In the genomic region with DNA sequence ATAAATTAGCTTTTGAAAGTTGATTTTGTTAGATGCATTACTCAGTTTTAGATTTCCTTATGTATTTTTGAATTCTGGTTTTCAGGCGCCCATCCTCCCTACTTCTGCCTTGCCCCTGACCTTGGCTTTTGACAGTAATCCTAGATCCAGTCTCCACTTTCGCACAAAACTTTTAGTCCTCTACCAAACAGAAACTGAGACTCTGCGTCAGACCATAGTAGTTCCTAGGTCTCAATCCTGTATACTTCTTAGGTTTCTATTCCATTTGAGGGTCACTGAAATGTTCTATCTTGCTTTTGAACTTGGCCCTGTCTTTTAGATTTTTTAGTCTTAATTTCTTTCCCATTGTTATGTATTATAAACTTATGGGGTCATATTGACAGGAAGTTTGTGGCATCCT, we compare ENCODE assay signal across 36 cellular contexts.
"Had no signal": no experiment of that assay in that cellular context is flagged by ENCODE, and none has a peak within 500 bp of the region (broad histone marks: within the 10 kb centered on the region; RNA-seq: fewer than 3 reads in every experiment).

No MANE protein-coding gene starts in this region.

- H3K27ac ChIP-seq: adrenal gland, ascending aorta, body of pancreas, brain microvascular endothelial cell, breast epithelium, cardiac muscle cell had no signal

- H3K27ac Mint-ChIP-seq: activated naive CD4-positive, alpha-beta T cell treated with anti-CD3 and anti-CD28 coated beads for 36 hours; activated naive CD4-positive, alpha-beta T cell treated with anti-CD3 and anti-CD28 coated beads, Interleukin-2, amount 10 ng/mL, durations not matched to agents 7 days and 5 days; activated naive CD4-positive, alpha-beta T cell treated with anti-CD3 and anti-CD28 coated beads, Interleukin-2, amount 50 U/mL, for 24 hours; activated naive CD4-positive, alpha-beta T cell treated with anti-CD3 and anti-CD28 coated beads, Interleukin-2, amount 50 U/mL, for 72 hours; activated naive CD8-positive, alpha-beta T cell; activated naive CD8-positive, alpha-beta T cell treated with anti-CD3 and anti-CD28 coated beads for 36 hours; activated naive CD8-positive, alpha-beta T cell treated with anti-CD3 and anti-CD28 coated beads, Interleukin-2, amount 10 ng/mL, durations not matched to agents 7 days and 5 days; activated naive CD8-positive, alpha-beta T cell treated with anti-CD3 and anti-CD28 coated beads, Interleukin-2, amount 50 U/mL, for 24 hours; activated T-cell treated with anti-CD3 and anti-CD28 coated beads, Interleukin-2, amount 50 U/mL, for 72 hours; activated T-helper 1 cell treated with anti-CD3 and anti-CD28 coated beads, Interleukin-12 subunit alpha, Interleukin-12 subunit beta, Interleukin-2, Interleukin-4 antibody, amounts not matched to agents 30 ng/mL and 10 ng/mL and 1 ng/mL, durations not matched to agents 14 hours and 24 hours and 36 hours; activated T-helper 17 cell treated with anti-CD3 and anti-CD28 coated beads, Interleukin-2, amount 50 U/mL, for 72 hours; activated T-helper 2 cell treated with anti-CD3 and anti-CD28 coated beads, Interferon-gamma antibody, Interleukin-2, Interleukin-4, amounts not matched to agents 10 μg/mL and 5 μg/mL and 100 μg/mL, durations not matched to agents 14 hours and 24 hours and 36 hours; brain had no signal

- H3K4me1 Mint-ChIP-seq: activated naive CD4-positive, alpha-beta T cell treated with anti-CD3 and anti-CD28 coated beads, Interleukin-2, amount 10 ng/mL, durations not matched to agents 7 days and 5 days; activated naive CD4-positive, alpha-beta T cell treated with anti-CD3 and anti-CD28 coated beads, Interleukin-2, amount 50 U/mL, for 24 hours; activated naive CD8-positive, alpha-beta T cell treated with anti-CD3 and anti-CD28 coated beads for 36 hours; activated naive CD8-positive, alpha-beta T cell treated with anti-CD3 and anti-CD28 coated beads, Interleukin-2, amount 10 ng/mL, durations not matched to agents 7 days and 5 days; activated naive CD8-positive, alpha-beta T cell treated with anti-CD3 and anti-CD28 coated beads, Interleukin-2, amount 50 U/mL, for 24 hours; activated T-helper 17 cell treated with anti-CD3 and anti-CD28 coated beads, Interleukin-2, amount 50 U/mL, for 72 hours; central memory CD8-positive, alpha-beta T cell had no signal

- H3K27me3 Mint-ChIP-seq: activated naive CD4-positive, alpha-beta T cell treated with anti-CD3 and anti-CD28 coated beads, Interleukin-2, amount 10 ng/mL, durations not matched to agents 7 days and 5 days; activated naive CD4-positive, alpha-beta T cell treated with anti-CD3 and anti-CD28 coated beads, Interleukin-2, amount 50 U/mL, for 24 hours; activated naive CD8-positive, alpha-beta T cell; activated naive CD8-positive, alpha-beta T cell treated with anti-CD3 and anti-CD28 coated beads for 36 hours; activated naive CD8-positive, alpha-beta T cell treated with anti-CD3 and anti-CD28 coated beads, Interleukin-2, amount 10 ng/mL, durations not matched to agents 7 days and 5 days; activated naive CD8-positive, alpha-beta T cell treated with anti-CD3 and anti-CD28 coated beads, Interleukin-2, amount 50 U/mL, for 24 hours; activated T-helper 17 cell treated with anti-CD3 and anti-CD28 coated beads, Interleukin-2, amount 50 U/mL, for 72 hours; central memory CD8-positive, alpha-beta T cell had no signal

- H3K27me3 ChIP-seq: adrenal gland, ascending aorta, body of pancreas, brain microvascular endothelial cell, breast epithelium, cardiac muscle cell had no signal

- ATAC-seq: activated naive CD4-positive, alpha-beta T cell treated with anti-CD3 and anti-CD28 coated beads, Interleukin-2, amount 50 U/mL, for 72 hours; activated naive CD8-positive, alpha-beta T cell treated with anti-CD3 and anti-CD28 coated beads, Interleukin-2, amount 50 U/mL, for 24 hours; activated T-cell treated with anti-CD3 and anti-CD28 coated beads, Interleukin-2, amount 50 U/mL, for 4 hours; activated T-cell treated with anti-CD3 and anti-CD28 coated beads, Interleukin-2, amount 50 U/mL, for 72 hours; activated T-helper 17 cell treated with anti-CD3 and anti-CD28 coated beads, Interleukin-2, amount 50 U/mL, for 72 hours; body of pancreas had no signal

- H3K4me3 ChIP-seq: adrenal gland, ascending aorta, body of pancreas, breast epithelium, cardiac muscle cell had no signal

- H3K4me1 ChIP-seq: adrenal gland, ascending aorta, body of pancreas, breast epithelium had no signal

- H3K9me3 ChIP-seq: adrenal gland, ascending aorta, body of pancreas, breast epithelium had no signal

- H3K9me3 Mint-ChIP-seq: activated T-cell treated with anti-CD3 and anti-CD28 coated beads, Interleukin-2, amount 50 U/mL, for 4 hours had no signal

- H3K36me3 Mint-ChIP-seq: activated naive CD4-positive, alpha-beta T cell treated with anti-CD3 and anti-CD28 coated beads, Interleukin-2, amount 10 ng/mL, durations not matched to agents 7 days and 5 days; activated naive CD4-positive, alpha-beta T cell treated with anti-CD3 and anti-CD28 coated beads, Interleukin-2, amount 50 U/mL, for 24 hours; activated naive CD4-positive, alpha-beta T cell treated with anti-CD3 and anti-CD28 coated beads, Interleukin-2, amount 50 U/mL, for 72 hours; activated naive CD8-positive, alpha-beta T cell; activated naive CD8-positive, alpha-beta T cell treated with anti-CD3 and anti-CD28 coated beads for 36 hours; activated naive CD8-positive, alpha-beta T cell treated with anti-CD3 and anti-CD28 coated beads, Interleukin-2, amount 10 ng/mL, durations not matched to agents 7 days and 5 days had no signal

- H3K36me3 ChIP-seq: adrenal gland, ascending aorta, brain microvascular endothelial cell, breast epithelium, cardiac muscle cell had no signal

- DNase-seq: activated effector memory CD4-positive, alpha-beta T cell treated with anti-CD3 and anti-CD28 coated beads, Interleukin-2, amount 50 U/mL, for 16 hours; activated effector memory CD4-positive, alpha-beta T cell treated with Interleukin-2 at 50 U/mL for 16 hours; activated gamma-delta T cell; activated gamma-delta T cell treated with Interleukin-2 at 50 U/mL for 16 hours; activated naive CD4-positive, alpha-beta T cell; activated naive CD4-positive, alpha-beta T cell treated with anti-CD3 and anti-CD28 coated beads for 36 hours; activated naive CD4-positive, alpha-beta T cell treated with anti-CD3 and anti-CD28 coated beads, Interleukin-2, amount 10 ng/mL, durations not matched to agents 7 days and 5 days; activated naive CD4-positive, alpha-beta T cell treated with anti-CD3 and anti-CD28 coated beads, Interleukin-2, amount 50 U/mL, for 16 hours; activated naive CD4-positive, alpha-beta T cell treated with Interleukin-2 at 50 U/mL for 16 hours; activated naive CD8-positive, alpha-beta T cell treated with anti-CD3 and anti-CD28 coated beads for 36 hours; activated naive CD8-positive, alpha-beta T cell treated with anti-CD3 and anti-CD28 coated beads, Interleukin-2, amount 10 ng/mL, durations not matched to agents 7 days and 5 days; activated naive CD8-positive, alpha-beta T cell treated with anti-CD3 and anti-CD28 coated beads, Interleukin-2, amount 50 U/mL, for 24 hours; activated T-cell treated with anti-CD3 and anti-CD28 coated beads, Interleukin-2, amount 50 U/mL, for 4 hours; activated T-cell treated with anti-CD3 and anti-CD28 coated beads, Interleukin-2, amount 50 U/mL, for 48 hours; activated T-cell treated with anti-CD3 and anti-CD28 coated beads, Interleukin-2, amount 50 U/mL, for 72 hours; adrenal gland; amniotic stem cell; amygdala; anterior cingulate cortex; aorta; body of pancreas; brain microvascular endothelial cell; caudate nucleus; central memory CD4-positive, alpha-beta T cell; cerebellar nuclear complex had no signal

- H3K4me3 Mint-ChIP-seq: activated naive CD4-positive, alpha-beta T cell treated with anti-CD3 and anti-CD28 coated beads for 36 hours; activated naive CD4-positive, alpha-beta T cell treated with anti-CD3 and anti-CD28 coated beads, Interleukin-2, amount 10 ng/mL, durations not matched to agents 7 days and 5 days; activated naive CD4-positive, alpha-beta T cell treated with anti-CD3 and anti-CD28 coated beads, Interleukin-2, amount 50 U/mL, for 24 hours; activated naive CD8-positive, alpha-beta T cell; activated naive CD8-positive, alpha-beta T cell treated with anti-CD3 and anti-CD28 coated beads for 36 hours; activated naive CD8-positive, alpha-beta T cell treated with anti-CD3 and anti-CD28 coated beads, Interleukin-2, amount 10 ng/mL, durations not matched to agents 7 days and 5 days; activated naive CD8-positive, alpha-beta T cell treated with anti-CD3 and anti-CD28 coated beads, Interleukin-2, amount 50 U/mL, for 24 hours; activated T-cell treated with anti-CD3 and anti-CD28 coated beads, Interleukin-2, amount 50 U/mL, for 4 hours; activated T-cell treated with anti-CD3 and anti-CD28 coated beads, Interleukin-2, amount 50 U/mL, for 72 hours; activated T-helper 1 cell treated with anti-CD3 and anti-CD28 coated beads, Interleukin-12 subunit alpha, Interleukin-12 subunit beta, Interleukin-2, Interleukin-4 antibody, amounts not matched to agents 30 ng/mL and 10 ng/mL and 1 ng/mL, durations not matched to agents 14 hours and 24 hours and 36 hours; activated T-helper 17 cell treated with anti-CD3 and anti-CD28 coated beads, Interleukin-2, amount 50 U/mL, for 72 hours; brain; central memory CD8-positive, alpha-beta T cell had no signal
